Comparison of ENCODE assay signal across 20 cellular contexts in genomic region chr9:117232991-117233390, GRCh38.
"Had no signal": no experiment of that assay in that cellular context is flagged by ENCODE, and none has a peak within 500 bp of the region (broad histone marks: within the 10 kb centered on the region; RNA-seq: fewer than 3 reads in every experiment).

No MANE protein-coding gene starts in this region.

- H3K9me3 ChIP-seq: body of pancreas had no signal

- H3K4me1 ChIP-seq: body of pancreas had no signal

- H3K27ac ChIP-seq: body of pancreas, KMS-11, PC-9 had no signal

- H3K4me3 ChIP-seq: body of pancreas, PC-9 had no signal

- H3K27me3 ChIP-seq: body of pancreas had no signal

- DNase-seq: activated CD4-positive, alpha-beta T cell treated with anti-CD3 and anti-CD28 coated beads for 48 hours; activated CD4-positive, alpha-beta T cell treated with anti-CD3 and anti-CD28 coated beads, Interleukin-2, amount 50 U/mL, for 4 hours; activated CD4-positive, CD25-positive, alpha-beta regulatory T cell treated with anti-CD3 and anti-CD28 coated beads, Interleukin-2, amount 50 U/mL, for 72 hours; activated CD8-positive, alpha-beta memory T cell treated with anti-CD3 and anti-CD28 coated beads, Interleukin-2, amount 50 U/mL, for 48 hours; activated CD8-positive, alpha-beta T cell treated with anti-CD3 and anti-CD28 coated beads, Interleukin-2, amount 10 ng/mL, durations not matched to agents 7 days and 5 days; activated effector memory CD4-positive, alpha-beta T cell treated with Interleukin-2 at 50 U/mL for 16 hours; activated naive CD4-positive, alpha-beta T cell; activated T-cell treated with anti-CD3 and anti-CD28 coated beads, Interleukin-2, amount 50 U/mL, for 1 hour; aorta; body of pancreas; central memory CD4-positive, alpha-beta T cell; NCI-H1092; NCI-H1930; NCI-H2107; NCI-H226; NCI-H510A treated with DMSO at 0.1 percent for 48 hours; NCI-H774; PC-9; SHP77 treated with DMSO at 0.1 percent for 48 hours had no signal
